ENCODE assay signal across 8 cellular contexts in the genomic region with DNA sequence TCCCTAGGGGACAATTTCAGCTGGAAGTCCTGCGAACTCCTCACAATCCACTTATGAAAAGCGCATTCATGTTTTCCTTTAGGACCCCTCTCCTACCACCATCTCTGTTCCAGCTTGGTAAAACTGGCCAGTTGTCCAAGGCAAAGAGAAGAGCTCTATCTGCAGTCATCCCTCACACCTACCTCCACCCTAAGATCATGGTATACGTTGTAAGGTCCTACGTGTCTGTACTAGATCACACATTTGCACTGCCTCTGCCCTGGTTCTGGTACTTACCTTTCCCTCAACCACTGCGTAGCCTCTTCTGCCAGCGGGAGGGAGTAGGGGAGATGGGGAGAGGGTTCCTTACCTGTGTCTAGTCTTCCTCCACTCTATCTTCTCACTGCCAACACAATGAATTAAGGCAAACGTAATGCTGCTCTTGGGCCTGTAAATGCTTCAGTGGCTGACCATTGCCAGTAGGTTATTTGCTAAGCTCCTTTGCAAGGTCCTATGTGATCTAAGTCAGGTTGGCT. TPM values are rescaled to one million over a fixed set of nuclear protein-coding genes. Genes with fewer than 3 reads are reported as not detected.
DNase-seq lines count a peak whose midpoint lies in the region; ATAC-seq and TF ChIP-seq lines count a peak whose summit lies in the region.

No MANE protein-coding gene starts in this region.

- H3K4ac ChIP-seq in H9 (ENCODE audit: low read depth, low read length) = no peak overlapping the region

- no peak overlapping the region for H2AFZ ChIP-seq in H9 (ENCODE audit: low read length)

- H4K20me1 ChIP-seq in H9 (ENCODE audit: control insufficient read depth, insufficient read depth, insufficient read length) = no peaks in the 10 kb centered on the region

- DNase-seq in H9 (no peak), esophagus squamous epithelium (lab: John Stamatoyannopoulos, UW) (no peak), ovary (no peak), nucleus accumbens (lab: John Stamatoyannopoulos, UW) (no peak), AG20443 (ENCODE audit: low spot score) (no peak), NCI-H2171 (lab: John Stamatoyannopoulos, UW) (no peak)

- H3K4me3 Mint-ChIP-seq in H9 = peak overlapping the region; percentile 89 to 93

- H2BK5ac ChIP-seq in H9 (ENCODE audit: insufficient read length, low read length) = no peak overlapping the region

- H3K27ac Mint-ChIP-seq in H9 = peak overlapping the region; percentile 93 to 97 (median 96)

- TF ChIP-seq CTCF in H9 (conservative IDR thresholded peaks at IDR 0.05) (no peak), esophagus squamous epithelium (IDR thresholded peaks at IDR 0.05) (no peak), ovary (IDR thresholded peaks at IDR 0.05) (no peak)

- H4K5ac ChIP-seq in H9 (ENCODE audit: insufficient read length, low read depth, low read length) = peak overlapping the region; percentile 1

- peaks cover 3% of the 10 kb centered on the region; the same call in 1 of the 2 replicates for H3K79me2 ChIP-seq in H9 (ENCODE audit: insufficient read depth, low read length)

- intact Hi-C loops in esophagus squamous epithelium (cut with DNase I) = no loop called here
- intact Hi-C loops in ovary (cut with DNase I) = no loop called here

- H2AK5ac ChIP-seq in H9 (ENCODE audit: insufficient read length, low read length) = no peak overlapping the region

- no peaks in the 10 kb centered on the region; the same call in 1 of the 2 replicates for H3K27me3 Mint-ChIP-seq in H9 (ENCODE audit: low read depth)

- no peak overlapping the region for H4K8ac ChIP-seq in H9 (replicated peaks; ENCODE audit: insufficient read length, low read depth, low read length)

- peak overlapping the region; percentile 76 for H3K4me2 ChIP-seq in H9 (ENCODE audit: insufficient read depth, insufficient read length, low read length)

- H3K9me3 ChIP-seq in H9 (ENCODE audit: control insufficient read depth, low read depth, low read length) (no peaks in the 10 kb centered on the region), esophagus squamous epithelium (no peaks in the 10 kb centered on the region), ovary (no peaks in the 10 kb centered on the region)

- no peak overlapping the region for H3K23ac ChIP-seq in H9 (ENCODE audit: insufficient read length, low read depth, low read length)

- peak overlapping the region; percentile 49 for H3K27ac ChIP-seq in H9 (ENCODE audit: insufficient read length, low read depth, low read length)
- H3K27ac ChIP-seq in esophagus squamous epithelium = peak overlapping the region; percentile 93 to 99 (median 96)
- H3K27ac ChIP-seq in ovary = peak overlapping the region; percentile 84 to 90

- no peaks in the 10 kb centered on the region for H3K27me3 ChIP-seq in H9 (ENCODE audit: insufficient read depth, low read length)
- no peaks in the 10 kb centered on the region for H3K27me3 ChIP-seq in esophagus squamous epithelium
- H3K27me3 ChIP-seq in ovary = no peaks in the 10 kb centered on the region

- H3T11ph ChIP-seq in H9 (ENCODE audit: low read length) = no peak overlapping the region

- no peak overlapping the region for H4K91ac ChIP-seq in H9 (ENCODE audit: insufficient read length, low read depth, low read length)

- peak overlapping the region; percentile 71 for H3K9ac ChIP-seq in H9 (ENCODE audit: extremely low read depth, insufficient read length, low read length)

- no CpG with 5 or more reads among the region's 7 CpGs for WGBS in H9 (ENCODE audit: extremely low coverage, insufficient read length, low lambda C conversion rate)
- 74 to 75% methylated on average over 7 of the region's 7 CpGs for WGBS in esophagus squamous epithelium, 2 donors
- WGBS in ovary, 3 donors = 73 to 81% (median 74%) methylated on average over 7 of the region's 7 CpGs

- 0 out of 2 replicates have a peak overlapping the region, but pooled peaks have one; percentile 42 for H3K14ac ChIP-seq in H9 (ENCODE audit: insufficient read depth, low read length)

- peaks cover 0 to 21% (median 0%) of the 10 kb centered on the region in 3 donors for H3K36me3 ChIP-seq in esophagus squamous epithelium
- no peaks in the 10 kb centered on the region for H3K36me3 ChIP-seq in ovary

- no peak overlapping the region for H3K56ac ChIP-seq in H9 (ENCODE audit: insufficient read length, low read depth, low read length)

- peaks cover 13 to 14% of the 10 kb centered on the region in 2 experiments for H3K4me1 Mint-ChIP-seq in H9

- H3K18ac ChIP-seq in H9 (ENCODE audit: insufficient read length, low read depth, low read length) = peak overlapping the region; percentile 24

- H2BK12ac ChIP-seq in H9 (ENCODE audit: insufficient read length, low read depth, low read length) = no peak overlapping the region

- no peak overlapping the region for H2BK15ac ChIP-seq in H9 (ENCODE audit: low read depth, low read length)

- H3K4me3 ChIP-seq in esophagus squamous epithelium = peak overlapping the region; percentile 76 to 94 (median 92)
- peak overlapping the region; percentile 97 for H3K4me3 ChIP-seq in ovary

- H3K36me3 Mint-ChIP-seq in H9 (ENCODE audit: insufficient read depth in 1 of 3, low read depth in 3 of 3) = peaks cover 0 to 10% (median 5%) of the 10 kb centered on the region in 3 experiments; a peak in 4 of 7 replicates

- no peaks in the 10 kb centered on the region for H3K79me1 ChIP-seq in H9 (ENCODE audit: insufficient read depth, low read depth, low read length, poor library complexity, severe bottlenecking)

- H3K23me2 ChIP-seq in H9 (ENCODE audit: insufficient read length, low read depth, low read length, poor library complexity, severe bottlenecking) = peaks cover 3% of the 10 kb centered on the region

- TF ChIP-seq POLR2A in esophagus squamous epithelium (IDR thresholded peaks at IDR 0.05) (no peak), ovary (IDR thresholded peaks at IDR 0.05) (no peak)

- no peaks in the 10 kb centered on the region; a peak in 2 of 5 replicates for H3K9me3 Mint-ChIP-seq in H9

- no peak overlapping the region for H2BK120ac ChIP-seq in H9 (ENCODE audit: low read depth, low read length, poor library complexity, severe bottlenecking)

- H3K4me1 ChIP-seq in H9 (ENCODE audit: insufficient read depth, low read length) (peaks cover 2% of the 10 kb centered on the region; the same call in 1 of the 2 replicates), esophagus squamous epithelium (peaks cover 6 to 24% (median 16%) of the 10 kb centered on the region in 3 donors), ovary (ENCODE audit: insufficient read depth) (no peaks in the 10 kb centered on the region)

- no peak overlapping the region for H2BK20ac ChIP-seq in H9 (ENCODE audit: low read depth, low read length, poor library complexity, severe bottlenecking)

- no peak for TF ChIP-seq EP300 in ovary (IDR thresholded peaks at IDR 0.05)

- ATAC-seq in SK-N-SH treated with all-trans-retinoic acid at 6 μM for 48 hours = peak; percentile 1; the same call in 2 of the 3 replicates
- no peak for ATAC-seq in HG03097 (IDR thresholded peaks at IDR 0.05; ENCODE audit: low FRiP score, unreplicated experiment)

TF ChIP-seq in SK-N-SH treated with all-trans-retinoic acid at 6 μM for 48 hours, 23 proteins besides CTCF, POLR2A, EP300 and RAD21 (continues in another document):
- no peak for TF ChIP-seq PPARA (CRISPR knock-in tag; IDR thresholded peaks at IDR 0.05; ENCODE audit: borderline replicate concordance)
- no peak for TF ChIP-seq BACH2 (CRISPR knock-in tag; IDR thresholded peaks at IDR 0.05; ENCODE audit: borderline replicate concordance)
- TF ChIP-seq, protein P1, sequence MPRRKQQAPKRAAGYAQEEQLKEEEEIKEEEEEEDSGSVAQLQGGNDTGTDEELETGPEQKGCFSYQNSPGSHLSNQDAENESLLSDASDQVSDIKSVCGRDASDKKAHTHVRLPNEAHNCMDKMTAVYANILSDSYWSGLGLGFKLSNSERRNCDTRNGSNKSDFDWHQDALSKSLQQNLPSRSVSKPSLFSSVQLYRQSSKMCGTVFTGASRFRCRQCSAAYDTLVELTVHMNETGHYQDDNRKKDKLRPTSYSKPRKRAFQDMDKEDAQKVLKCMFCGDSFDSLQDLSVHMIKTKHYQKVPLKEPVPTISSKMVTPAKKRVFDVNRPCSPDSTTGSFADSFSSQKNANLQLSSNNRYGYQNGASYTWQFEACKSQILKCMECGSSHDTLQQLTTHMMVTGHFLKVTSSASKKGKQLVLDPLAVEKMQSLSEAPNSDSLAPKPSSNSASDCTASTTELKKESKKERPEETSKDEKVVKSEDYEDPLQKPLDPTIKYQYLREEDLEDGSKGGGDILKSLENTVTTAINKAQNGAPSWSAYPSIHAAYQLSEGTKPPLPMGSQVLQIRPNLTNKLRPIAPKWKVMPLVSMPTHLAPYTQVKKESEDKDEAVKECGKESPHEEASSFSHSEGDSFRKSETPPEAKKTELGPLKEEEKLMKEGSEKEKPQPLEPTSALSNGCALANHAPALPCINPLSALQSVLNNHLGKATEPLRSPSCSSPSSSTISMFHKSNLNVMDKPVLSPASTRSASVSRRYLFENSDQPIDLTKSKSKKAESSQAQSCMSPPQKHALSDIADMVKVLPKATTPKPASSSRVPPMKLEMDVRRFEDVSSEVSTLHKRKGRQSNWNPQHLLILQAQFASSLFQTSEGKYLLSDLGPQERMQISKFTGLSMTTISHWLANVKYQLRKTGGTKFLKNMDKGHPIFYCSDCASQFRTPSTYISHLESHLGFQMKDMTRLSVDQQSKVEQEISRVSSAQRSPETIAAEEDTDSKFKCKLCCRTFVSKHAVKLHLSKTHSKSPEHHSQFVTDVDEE (CRISPR knock-in tag; IDR thresholded peaks at IDR 0.05) = no peak
- TF ChIP-seq, protein P2, sequence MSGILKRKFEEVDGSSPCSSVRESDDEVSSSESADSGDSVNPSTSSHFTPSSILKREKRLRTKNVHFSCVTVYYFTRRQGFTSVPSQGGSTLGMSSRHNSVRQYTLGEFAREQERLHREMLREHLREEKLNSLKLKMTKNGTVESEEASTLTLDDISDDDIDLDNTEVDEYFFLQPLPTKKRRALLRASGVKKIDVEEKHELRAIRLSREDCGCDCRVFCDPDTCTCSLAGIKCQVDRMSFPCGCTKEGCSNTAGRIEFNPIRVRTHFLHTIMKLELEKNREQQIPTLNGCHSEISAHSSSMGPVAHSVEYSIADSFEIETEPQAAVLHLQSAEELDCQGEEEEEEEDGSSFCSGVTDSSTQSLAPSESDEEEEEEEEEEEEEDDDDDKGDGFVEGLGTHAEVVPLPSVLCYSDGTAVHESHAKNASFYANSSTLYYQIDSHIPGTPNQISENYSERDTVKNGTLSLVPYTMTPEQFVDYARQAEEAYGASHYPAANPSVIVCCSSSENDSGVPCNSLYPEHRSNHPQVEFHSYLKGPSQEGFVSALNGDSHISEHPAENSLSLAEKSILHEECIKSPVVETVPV (CRISPR knock-in tag; IDR thresholded peaks at IDR 0.05) = no peak
- no peak for TF ChIP-seq CSDC2 (CRISPR knock-in tag; IDR thresholded peaks at IDR 0.05)
- no peak for TF ChIP-seq ISL1 (CRISPR knock-in tag; IDR thresholded peaks at IDR 0.05)
- no peak for TF ChIP-seq ZFP30 (CRISPR knock-in tag; IDR thresholded peaks at IDR 0.05)
- no peak for TF ChIP-seq ZNF8 (CRISPR knock-in tag; IDR thresholded peaks at IDR 0.05)

RNA-seq across cellular contexts. Expression of a gene that starts 0.7 kb away (rescaled TPM):
- total RNA-seq in H9 (2021) = 67.2 and 71.3 TPM in 2 replicates
- total RNA-seq in esophagus squamous epithelium = 10 to 100 TPM; 11.1 to 29.3 (median 22.0) TPM
- total RNA-seq in ovary = 10 to 100 TPM; 40.5 to 49.2 (median 40.8) TPM
- 10 to 100 TPM; 15.3 to 29.3 TPM for polyA plus RNA-seq in ovary

RNA-seq across cellular contexts. Expression of a gene that starts 49.6 kb away (rescaled TPM):
- 13.8 and 14.5 TPM in 2 replicates for total RNA-seq in H9 (2021)
- 10 to 100 TPM in 3 of 4 donors, 1 to 10 TPM in 1; 9.9 to 18.6 (median 14.3) TPM for total RNA-seq in esophagus squamous epithelium
- 10 to 100 TPM in 5 of 7 donors, 1 to 10 TPM in 2; 7.6 to 15.4 (median 10.3) TPM for total RNA-seq in ovary
- 1 to 10 TPM; 5.6 to 6.9 TPM for polyA plus RNA-seq in ovary
